In the genomic region with DNA sequence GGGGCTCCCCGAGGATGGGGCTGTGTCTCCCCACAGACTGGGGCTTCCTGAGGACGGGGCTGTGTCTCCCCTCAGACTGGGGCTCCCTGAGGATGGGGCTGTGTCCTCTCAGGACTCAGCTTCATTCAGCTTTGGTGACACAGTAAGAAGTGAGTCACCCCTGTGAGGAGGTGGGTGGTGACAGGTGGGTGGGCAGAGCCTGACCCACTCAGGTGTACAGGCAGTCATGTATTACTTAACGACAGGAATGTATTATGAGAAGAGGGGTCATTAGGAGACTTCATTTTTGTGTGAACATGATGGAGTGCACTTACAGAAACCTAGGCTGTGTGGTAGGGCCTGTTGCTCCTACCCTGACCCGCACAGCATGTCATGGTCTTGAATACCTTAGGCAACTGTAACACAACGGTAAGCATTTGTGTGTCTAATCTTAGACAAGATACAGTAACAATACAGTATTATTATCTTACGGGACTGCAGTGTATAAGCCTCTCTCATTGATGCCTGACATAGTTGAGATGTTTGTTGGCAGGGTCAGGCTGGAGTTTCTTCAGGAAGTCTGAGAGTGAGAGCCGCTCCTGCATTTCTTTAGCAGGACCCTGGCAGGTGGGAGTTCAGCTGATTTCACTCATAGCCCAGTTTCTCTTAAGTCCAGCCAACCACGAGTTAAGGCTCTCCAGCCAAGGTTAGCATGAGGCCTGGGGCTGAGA, we compare ENCODE assay signal across 9 cellular contexts.
DNase-seq lines count a peak whose midpoint lies in the region; TF ChIP-seq lines count a peak whose summit lies in the region.
"Had no signal": no experiment of that assay in that cellular context is flagged by ENCODE, and none has a peak within 500 bp of the region (broad histone marks: within the 10 kb centered on the region; RNA-seq: fewer than 3 reads in every experiment).

No MANE protein-coding gene starts in this region.

- no peaks in the 10 kb centered on the region for H3K36me3 ChIP-seq in BLaER1
- H3K36me3 ChIP-seq: suprapubic skin had no signal

- peaks cover 37% of the 10 kb centered on the region for H3K4me1 ChIP-seq in BLaER1
- H3K4me1 ChIP-seq: suprapubic skin had no signal

- H4K20me1 ChIP-seq in BLaER1: no peaks in the 10 kb centered on the region

- H3K27me3 ChIP-seq in BLaER1: no peaks in the 10 kb centered on the region

- DNase-seq in choroid plexus epithelial cell (ENCODE audit: low read depth) (peak; percentile 44), HK-2 (ENCODE audit: unreplicated experiment) (no peak), DMS53 treated with DMSO at 0.1 percent for 48 hours (lab: John Stamatoyannopoulos, UW; ENCODE audit: unreplicated experiment) (no peak)
- DNase-seq: ACHN, amniotic stem cell, NCI-H146 had no signal

- no peak overlapping the region for H3K4me3 ChIP-seq in BLaER1
- H3K4me3 ChIP-seq in choroid plexus epithelial cell (ENCODE audit: low read depth, low read length): no peak overlapping the region
- H3K4me3 ChIP-seq: mucosa of descending colon, suprapubic skin had no signal

- no peak for TF ChIP-seq CTCF in choroid plexus epithelial cell (conservative IDR thresholded peaks at IDR 0.05; ENCODE audit: low read depth, low read length)

- no peak overlapping the region for H3K9ac ChIP-seq in BLaER1

- H3K4me2 ChIP-seq in BLaER1: peak overlapping the region; percentile 69; the same call in 1 of the 2 replicates

- H3K27ac ChIP-seq in BLaER1: 0 out of 2 replicates have a peak overlapping the region, but pooled peaks have one; percentile 2
- H3K27ac ChIP-seq: suprapubic skin had no signal

- H3K9me3 ChIP-seq in BLaER1: no peaks in the 10 kb centered on the region
- H3K9me3 ChIP-seq: mucosa of descending colon, suprapubic skin had no signal
